Comparison of ENCODE assay signal across 19 cellular contexts in genomic region chr9:7622481-7622880, GRCh38.
"Had no signal": no experiment of that assay in that cellular context is flagged by ENCODE, and none has a peak within 500 bp of the region (broad histone marks: within the 10 kb centered on the region; RNA-seq: fewer than 3 reads in every experiment).

No MANE protein-coding gene starts in this region.

- DNase-seq: dermis blood vessel endothelial cell; dorsolateral prefrontal cortex; effector CD4-positive, alpha-beta T cell; effector memory CD4-positive, alpha-beta T cell; foreskin melanocyte; gastrocnemius medialis; glutamatergic neuron; heart right ventricle; hippocampal formation; left cardiac atrium; left lung; left ventricle myocardium superior; lower lobe of right lung; mesenchymal stem cell; mucosa of descending colon; naive B cell; naive thymus-derived CD8-positive, alpha-beta T cell had no signal

- H3K4me3 ChIP-seq: coronary artery, dorsolateral prefrontal cortex, esophagus muscularis mucosa, gastrocnemius medialis, heart right ventricle, left lung, lower lobe of right lung, mucosa of descending colon had no signal
